2 cellular contexts compared by ENCODE assay signal in the genomic region with DNA sequence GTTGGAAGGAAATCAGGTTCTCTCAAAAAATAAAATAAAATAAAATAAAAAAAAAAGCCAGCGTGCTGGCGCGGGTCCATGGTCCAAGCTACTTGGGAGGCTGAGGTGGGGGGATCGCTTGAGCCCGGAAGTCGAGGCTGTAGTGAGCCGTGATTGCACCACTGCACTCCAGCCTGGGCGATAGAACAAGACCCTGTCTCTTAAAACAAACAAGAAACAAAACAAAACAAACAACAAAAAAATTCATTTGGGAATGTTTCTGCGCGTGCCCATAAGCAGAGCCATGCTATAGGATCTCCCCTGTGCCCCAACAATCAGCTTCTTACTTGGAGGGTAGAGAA.
TF ChIP-seq lines count a peak whose summit lies in the region.

No MANE protein-coding gene starts in this region.

TF ChIP-seq in A549, 52 proteins besides CTCF, POLR2A, EP300 and RAD21 (continued from another document):
- TF ChIP-seq, protein P1, sequence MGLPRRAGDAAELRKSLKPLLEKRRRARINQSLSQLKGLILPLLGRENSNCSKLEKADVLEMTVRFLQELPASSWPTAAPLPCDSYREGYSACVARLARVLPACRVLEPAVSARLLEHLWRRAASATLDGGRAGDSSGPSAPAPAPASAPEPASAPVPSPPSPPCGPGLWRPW (IDR thresholded peaks at IDR 0.05): no peak
- TF ChIP-seq FOSB (CRISPR knock-in tag; IDR thresholded peaks at IDR 0.05) (no peak), MYC (IDR thresholded peaks at IDR 0.05; ENCODE audit: borderline replicate concordance, low read length) (no peak)
- TF ChIP-seq, protein P2, sequence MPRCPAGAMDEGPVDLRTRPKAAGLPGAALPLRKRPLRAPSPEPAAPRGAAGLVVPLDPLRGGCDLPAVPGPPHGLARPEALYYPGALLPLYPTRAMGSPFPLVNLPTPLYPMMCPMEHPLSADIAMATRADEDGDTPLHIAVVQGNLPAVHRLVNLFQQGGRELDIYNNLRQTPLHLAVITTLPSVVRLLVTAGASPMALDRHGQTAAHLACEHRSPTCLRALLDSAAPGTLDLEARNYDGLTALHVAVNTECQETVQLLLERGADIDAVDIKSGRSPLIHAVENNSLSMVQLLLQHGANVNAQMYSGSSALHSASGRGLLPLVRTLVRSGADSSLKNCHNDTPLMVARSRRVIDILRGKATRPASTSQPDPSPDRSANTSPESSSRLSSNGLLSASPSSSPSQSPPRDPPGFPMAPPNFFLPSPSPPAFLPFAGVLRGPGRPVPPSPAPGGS (IDR thresholded peaks at IDR 0.05): 0 out of 3 replicates have a peak, but pooled peaks have one; percentile 34
TF ChIP-seq in A549: peak in this region for 1.

TF ChIP-seq in IMR-90, 13 proteins besides CTCF, POLR2A, EP300 and RAD21 (continued from another document):
- TF ChIP-seq, protein P3, sequence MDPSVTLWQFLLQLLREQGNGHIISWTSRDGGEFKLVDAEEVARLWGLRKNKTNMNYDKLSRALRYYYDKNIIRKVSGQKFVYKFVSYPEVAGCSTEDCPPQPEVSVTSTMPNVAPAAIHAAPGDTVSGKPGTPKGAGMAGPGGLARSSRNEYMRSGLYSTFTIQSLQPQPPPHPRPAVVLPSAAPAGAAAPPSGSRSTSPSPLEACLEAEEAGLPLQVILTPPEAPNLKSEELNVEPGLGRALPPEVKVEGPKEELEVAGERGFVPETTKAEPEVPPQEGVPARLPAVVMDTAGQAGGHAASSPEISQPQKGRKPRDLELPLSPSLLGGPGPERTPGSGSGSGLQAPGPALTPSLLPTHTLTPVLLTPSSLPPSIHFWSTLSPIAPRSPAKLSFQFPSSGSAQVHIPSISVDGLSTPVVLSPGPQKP (IDR thresholded peaks at IDR 0.05; ENCODE audit: borderline replicate concordance, low read depth, low read length): no peak
- TF ChIP-seq CHD1 (IDR thresholded peaks at IDR 0.05; ENCODE audit: low read depth, low read length) (no peak), FOS (IDR thresholded peaks at IDR 0.05; ENCODE audit: low read depth, low read length) (no peak)
